In the genomic region with DNA sequence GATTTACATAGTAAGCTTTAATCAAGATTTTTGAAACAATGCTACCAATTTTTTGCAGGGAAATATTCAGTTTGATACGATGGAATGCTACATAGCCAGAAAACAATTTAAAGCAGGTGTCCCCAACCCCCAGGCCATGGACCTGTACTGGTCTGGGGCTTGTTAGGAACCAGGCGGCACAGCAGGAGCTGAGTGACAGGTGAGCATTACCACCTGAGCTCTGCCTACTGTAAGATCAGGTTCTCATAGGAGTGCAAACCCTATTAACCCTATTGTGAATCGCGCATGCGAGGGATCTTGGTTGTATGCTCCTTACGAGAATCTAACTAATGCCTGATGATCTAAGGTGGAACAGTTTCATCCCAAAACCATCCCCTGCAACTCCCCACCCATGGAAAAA, we compare ENCODE assay signal across 33 cellular contexts.
"Had no signal": no experiment of that assay in that cellular context is flagged by ENCODE, and none has a peak within 500 bp of the region (broad histone marks: within the 10 kb centered on the region; RNA-seq: fewer than 3 reads in every experiment).

No MANE protein-coding gene starts in this region.

- DNase-seq: activated B cell treated with CpG ODN at 0.5 μM for 24 hours; activated CD4-positive, alpha-beta memory T cell treated with anti-CD3 and anti-CD28 coated beads for 36 hours; activated CD4-positive, alpha-beta T cell treated with anti-CD3 and anti-CD28 coated beads for 48 hours; activated CD8-positive, alpha-beta memory T cell treated with anti-CD3 and anti-CD28 coated beads, Interleukin-2, amount 10 ng/mL, durations not matched to agents 7 days and 5 days; activated CD8-positive, alpha-beta memory T cell treated with anti-CD3 and anti-CD28 coated beads, Interleukin-2, amount 50 U/mL, for 4 hours; activated CD8-positive, alpha-beta T cell treated with anti-CD3 and anti-CD28 coated beads, Interleukin-2, amount 10 ng/mL, durations not matched to agents 7 days and 5 days; activated effector memory CD4-positive, alpha-beta T cell treated with anti-CD3 and anti-CD28 coated beads, Interleukin-2, amount 50 U/mL, for 16 hours; activated naive CD4-positive, alpha-beta T cell treated with anti-CD3 and anti-CD28 coated beads for 36 hours; activated naive CD8-positive, alpha-beta T cell treated with anti-CD3 and anti-CD28 coated beads for 36 hours; activated naive CD8-positive, alpha-beta T cell treated with anti-CD3 and anti-CD28 coated beads, Interleukin-2, amount 50 U/mL, for 24 hours; activated T-cell treated with anti-CD3 and anti-CD28 coated beads, Interleukin-2, amount 50 U/mL, for 1 hour; activated T-cell treated with anti-CD3 and anti-CD28 coated beads, Interleukin-2, amount 50 U/mL, for 48 hours; adrenal gland; amygdala; aorta; body of pancreas; caudate nucleus; cortex of kidney; dermis blood vessel endothelial cell; effector CD4-positive, alpha-beta T cell; effector memory CD8-positive, alpha-beta T cell; erythroblast; foreskin keratinocyte; gastrocnemius medialis; glutamatergic neuron; heart left ventricle; T-helper 9 cell had no signal

- H3K27me3 ChIP-seq: adrenal gland, body of pancreas, esophagus muscularis mucosa, foreskin keratinocyte, gastrocnemius medialis, heart left ventricle had no signal

- H3K4me1 ChIP-seq: adrenal gland, body of pancreas, esophagus muscularis mucosa, foreskin keratinocyte, gastrocnemius medialis, heart left ventricle had no signal

- H3K36me3 Mint-ChIP-seq: activated CD4-positive, alpha-beta memory T cell treated with anti-CD3 and anti-CD28 coated beads for 36 hours; activated naive CD4-positive, alpha-beta T cell treated with anti-CD3 and anti-CD28 coated beads, Interleukin-2, amount 50 U/mL, for 24 hours; activated naive CD8-positive, alpha-beta T cell treated with anti-CD3 and anti-CD28 coated beads for 36 hours had no signal

- H3K9me3 ChIP-seq: adrenal gland, body of pancreas, esophagus muscularis mucosa, gastrocnemius medialis had no signal

- H3K4me1 Mint-ChIP-seq: activated B cell treated with CpG ODN at 0.5 μM for 24 hours; activated CD8-positive, alpha-beta memory T cell treated with anti-CD3 and anti-CD28 coated beads, Interleukin-2, amount 10 ng/mL, durations not matched to agents 7 days and 5 days; activated naive CD4-positive, alpha-beta T cell treated with anti-CD3 and anti-CD28 coated beads, Interleukin-2, amount 50 U/mL, for 24 hours; activated naive CD8-positive, alpha-beta T cell treated with anti-CD3 and anti-CD28 coated beads for 36 hours; activated naive CD8-positive, alpha-beta T cell treated with anti-CD3 and anti-CD28 coated beads, Interleukin-2, amount 50 U/mL, for 24 hours had no signal

- H3K27ac ChIP-seq: adrenal gland, body of pancreas, esophagus muscularis mucosa, foreskin keratinocyte, gastrocnemius medialis, heart left ventricle had no signal

- H3K4me3 ChIP-seq: adrenal gland, body of pancreas, esophagus muscularis mucosa, gastrocnemius medialis, heart left ventricle had no signal

- H3K9me3 Mint-ChIP-seq: activated CD4-positive, alpha-beta memory T cell treated with anti-CD3 and anti-CD28 coated beads for 36 hours; activated naive CD4-positive, alpha-beta T cell treated with anti-CD3 and anti-CD28 coated beads for 36 hours; activated naive CD4-positive, alpha-beta T cell treated with anti-CD3 and anti-CD28 coated beads, Interleukin-2, amount 50 U/mL, for 24 hours; activated naive CD8-positive, alpha-beta T cell treated with anti-CD3 and anti-CD28 coated beads for 36 hours; activated naive CD8-positive, alpha-beta T cell treated with anti-CD3 and anti-CD28 coated beads, Interleukin-2, amount 50 U/mL, for 24 hours; activated T-helper 1 cell treated with anti-CD3 and anti-CD28 coated beads, Interleukin-12 subunit alpha, Interleukin-12 subunit beta, Interleukin-2, Interleukin-4 antibody, amounts not matched to agents 30 ng/mL and 10 ng/mL and 1 ng/mL, durations not matched to agents 14 hours and 24 hours and 36 hours; activated T-helper 2 cell treated with anti-CD3 and anti-CD28 coated beads, Interferon-gamma antibody, Interleukin-2, Interleukin-4, amounts not matched to agents 10 μg/mL and 5 μg/mL and 100 μg/mL, durations not matched to agents 14 hours and 24 hours and 36 hours; effector memory CD8-positive, alpha-beta T cell; T-helper 1 cell treated with Interleukin-12 subunit alpha and Interleukin-12 subunit beta and Interleukin-4 antibody, amounts not matched to agents 30 μg/mL and 1 μg/mL, for 36 hours had no signal

- H3K4me3 Mint-ChIP-seq: activated B cell treated with CpG ODN at 0.5 μM for 24 hours; activated CD4-positive, alpha-beta memory T cell treated with anti-CD3 and anti-CD28 coated beads for 36 hours; activated CD8-positive, alpha-beta memory T cell treated with anti-CD3 and anti-CD28 coated beads, Interleukin-2, amount 10 ng/mL, durations not matched to agents 7 days and 5 days; activated CD8-positive, alpha-beta T cell treated with anti-CD3 and anti-CD28 coated beads, Interleukin-2, amount 10 ng/mL, durations not matched to agents 7 days and 5 days; activated naive CD4-positive, alpha-beta T cell treated with anti-CD3 and anti-CD28 coated beads for 36 hours; activated naive CD4-positive, alpha-beta T cell treated with anti-CD3 and anti-CD28 coated beads, Interleukin-2, amount 50 U/mL, for 24 hours; activated naive CD8-positive, alpha-beta T cell treated with anti-CD3 and anti-CD28 coated beads for 36 hours; activated naive CD8-positive, alpha-beta T cell treated with anti-CD3 and anti-CD28 coated beads, Interleukin-2, amount 50 U/mL, for 24 hours; activated T-helper 1 cell treated with anti-CD3 and anti-CD28 coated beads, Interleukin-12 subunit alpha, Interleukin-12 subunit beta, Interleukin-2, Interleukin-4 antibody, amounts not matched to agents 30 ng/mL and 10 ng/mL and 1 ng/mL, durations not matched to agents 14 hours and 24 hours and 36 hours; effector memory CD8-positive, alpha-beta T cell; T-helper 1 cell treated with Interleukin-12 subunit alpha and Interleukin-12 subunit beta and Interleukin-4 antibody, amounts not matched to agents 30 μg/mL and 1 μg/mL, for 36 hours had no signal

- ATAC-seq: activated CD4-positive, CD25-positive, alpha-beta regulatory T cell treated with anti-CD3 and anti-CD28 coated beads, Interleukin-2, amount 50 U/mL, for 24 hours; activated CD8-positive, alpha-beta memory T cell treated with anti-CD3 and anti-CD28 coated beads, Interleukin-2, amount 10 ng/mL, durations not matched to agents 7 days and 5 days; activated CD8-positive, alpha-beta T cell treated with anti-CD3 and anti-CD28 coated beads, Interleukin-2, amount 10 ng/mL, durations not matched to agents 7 days and 5 days; activated naive CD8-positive, alpha-beta T cell treated with anti-CD3 and anti-CD28 coated beads, Interleukin-2, amount 50 U/mL, for 24 hours; body of pancreas; effector memory CD8-positive, alpha-beta T cell; foreskin keratinocyte; gastrocnemius medialis; heart left ventricle had no signal

- H3K36me3 ChIP-seq: adrenal gland, esophagus muscularis mucosa, gastrocnemius medialis, heart left ventricle had no signal

- H3K27me3 Mint-ChIP-seq: activated CD4-positive, alpha-beta memory T cell treated with anti-CD3 and anti-CD28 coated beads for 36 hours; effector memory CD8-positive, alpha-beta T cell had no signal

- H3K27ac Mint-ChIP-seq: activated B cell treated with CpG ODN at 0.5 μM for 24 hours; activated CD4-positive, alpha-beta memory T cell treated with anti-CD3 and anti-CD28 coated beads for 36 hours; activated CD8-positive, alpha-beta memory T cell treated with anti-CD3 and anti-CD28 coated beads, Interleukin-2, amount 10 ng/mL, durations not matched to agents 7 days and 5 days; activated CD8-positive, alpha-beta T cell treated with anti-CD3 and anti-CD28 coated beads, Interleukin-2, amount 10 ng/mL, durations not matched to agents 7 days and 5 days; activated naive CD4-positive, alpha-beta T cell treated with anti-CD3 and anti-CD28 coated beads for 36 hours; activated naive CD4-positive, alpha-beta T cell treated with anti-CD3 and anti-CD28 coated beads, Interleukin-2, amount 50 U/mL, for 24 hours; activated naive CD8-positive, alpha-beta T cell treated with anti-CD3 and anti-CD28 coated beads for 36 hours; activated naive CD8-positive, alpha-beta T cell treated with anti-CD3 and anti-CD28 coated beads, Interleukin-2, amount 50 U/mL, for 24 hours; activated T-helper 1 cell treated with anti-CD3 and anti-CD28 coated beads, Interleukin-12 subunit alpha, Interleukin-12 subunit beta, Interleukin-2, Interleukin-4 antibody, amounts not matched to agents 30 ng/mL and 10 ng/mL and 1 ng/mL, durations not matched to agents 14 hours and 24 hours and 36 hours; activated T-helper 2 cell treated with anti-CD3 and anti-CD28 coated beads, Interferon-gamma antibody, Interleukin-2, Interleukin-4, amounts not matched to agents 10 μg/mL and 5 μg/mL and 100 μg/mL, durations not matched to agents 14 hours and 24 hours and 36 hours; effector memory CD8-positive, alpha-beta T cell; T-helper 1 cell treated with Interleukin-12 subunit alpha and Interleukin-12 subunit beta and Interleukin-4 antibody, amounts not matched to agents 30 μg/mL and 1 μg/mL, for 36 hours had no signal
